In genomic region chr1:246269466-246269865, GRCh38 we compare ENCODE assay signal across 32 cellular contexts.
"Had no signal": no experiment of that assay in that cellular context is flagged by ENCODE, and none has a peak within 500 bp of the region (broad histone marks: within the 10 kb centered on the region; RNA-seq: fewer than 3 reads in every experiment).

No MANE protein-coding gene starts in this region.

- H3K36me3 ChIP-seq: esophagus squamous epithelium, heart left ventricle had no signal

- H3K27me3 ChIP-seq: body of pancreas, esophagus squamous epithelium, heart left ventricle had no signal

- DNase-seq: activated CD4-positive, alpha-beta memory T cell treated with anti-CD3 and anti-CD28 coated beads, Interleukin-2, amount 10 ng/mL, durations not matched to agents 7 days and 5 days; activated CD4-positive, alpha-beta T cell treated with anti-CD3 and anti-CD28 coated beads for 1 hour; activated CD4-positive, alpha-beta T cell treated with anti-CD3 and anti-CD28 coated beads for 4 hours; activated CD4-positive, alpha-beta T cell treated with anti-CD3 and anti-CD28 coated beads, Interleukin-2, amount 10 ng/mL, durations not matched to agents 7 days and 5 days; activated CD4-positive, alpha-beta T cell treated with anti-CD3 and anti-CD28 coated beads, Interleukin-2, amount 50 U/mL, for 4 hours; activated CD8-positive, alpha-beta memory T cell treated with anti-CD3 and anti-CD28 coated beads, Interleukin-2, amount 50 U/mL, for 48 hours; activated effector memory CD4-positive, alpha-beta T cell treated with Interleukin-2 at 50 U/mL for 16 hours; activated gamma-delta T cell treated with Interleukin-2 at 50 U/mL for 16 hours; activated naive CD4-positive, alpha-beta T cell treated with anti-CD3 and anti-CD28 coated beads, Interleukin-2, amount 50 U/mL, for 16 hours; activated naive CD4-positive, alpha-beta T cell treated with Interleukin-2 at 50 U/mL for 16 hours; activated T-cell treated with anti-CD3 and anti-CD28 coated beads for 4 hours; activated T-cell treated with anti-CD3 and anti-CD28 coated beads, Interleukin-2, amount 50 U/mL, for 24 hours; activated T-cell treated with anti-CD3 and anti-CD28 coated beads, Interleukin-2, amount 50 U/mL, for 72 hours; amygdala; aorta; body of pancreas; caudate nucleus; cortex of kidney; dermis blood vessel endothelial cell; effector CD4-positive, alpha-beta T cell; effector memory CD8-positive, alpha-beta T cell; esophagus squamous epithelium; foreskin melanocyte; glutamatergic neuron; heart left ventricle; T-helper 2 cell had no signal

- H3K27ac ChIP-seq: body of pancreas, epithelial cell of prostate, esophagus squamous epithelium, heart left ventricle, VCaP had no signal

- H3K4me1 Mint-ChIP-seq: activated CD4-positive, alpha-beta memory T cell treated with anti-CD3 and anti-CD28 coated beads, Interleukin-2, amount 10 ng/mL, durations not matched to agents 7 days and 5 days; activated CD4-positive, alpha-beta T cell treated with anti-CD3 and anti-CD28 coated beads, Interleukin-2, amount 10 ng/mL, durations not matched to agents 7 days and 5 days had no signal

- FAIRE-seq: colon, endothelial cell of umbilical vein had no signal

- H3K9me3 ChIP-seq: body of pancreas, esophagus squamous epithelium, heart left ventricle had no signal

- H3K4me3 Mint-ChIP-seq: activated CD4-positive, alpha-beta memory T cell treated with anti-CD3 and anti-CD28 coated beads, Interleukin-2, amount 10 ng/mL, durations not matched to agents 7 days and 5 days; activated CD4-positive, alpha-beta T cell treated with anti-CD3 and anti-CD28 coated beads, Interleukin-2, amount 10 ng/mL, durations not matched to agents 7 days and 5 days; activated naive CD8-positive, alpha-beta T cell; activated T-cell treated with anti-CD3 and anti-CD28 coated beads, Interleukin-2, amount 50 U/mL, for 24 hours; activated T-cell treated with anti-CD3 and anti-CD28 coated beads, Interleukin-2, amount 50 U/mL, for 72 hours; effector memory CD8-positive, alpha-beta T cell; WTC11 had no signal

- H3K27ac Mint-ChIP-seq: activated CD4-positive, alpha-beta memory T cell treated with anti-CD3 and anti-CD28 coated beads, Interleukin-2, amount 10 ng/mL, durations not matched to agents 7 days and 5 days; activated CD4-positive, alpha-beta T cell treated with anti-CD3 and anti-CD28 coated beads, Interleukin-2, amount 10 ng/mL, durations not matched to agents 7 days and 5 days; activated naive CD8-positive, alpha-beta T cell; activated T-cell treated with anti-CD3 and anti-CD28 coated beads, Interleukin-2, amount 50 U/mL, for 24 hours; activated T-cell treated with anti-CD3 and anti-CD28 coated beads, Interleukin-2, amount 50 U/mL, for 72 hours; effector memory CD8-positive, alpha-beta T cell; WTC11 had no signal

- H3K4me3 ChIP-seq: body of pancreas, esophagus squamous epithelium, heart left ventricle had no signal

- H3K36me3 Mint-ChIP-seq: WTC11 had no signal

- H3K27me3 Mint-ChIP-seq: activated CD4-positive, alpha-beta memory T cell treated with anti-CD3 and anti-CD28 coated beads, Interleukin-2, amount 10 ng/mL, durations not matched to agents 7 days and 5 days; activated CD4-positive, alpha-beta T cell treated with anti-CD3 and anti-CD28 coated beads, Interleukin-2, amount 10 ng/mL, durations not matched to agents 7 days and 5 days; activated naive CD8-positive, alpha-beta T cell; activated T-cell treated with anti-CD3 and anti-CD28 coated beads, Interleukin-2, amount 50 U/mL, for 24 hours; effector memory CD8-positive, alpha-beta T cell had no signal

- H3K4me1 ChIP-seq: body of pancreas, esophagus squamous epithelium, heart left ventricle had no signal

- H3K9me3 Mint-ChIP-seq: activated CD4-positive, alpha-beta memory T cell treated with anti-CD3 and anti-CD28 coated beads, Interleukin-2, amount 10 ng/mL, durations not matched to agents 7 days and 5 days; effector memory CD8-positive, alpha-beta T cell; WTC11 had no signal

- ATAC-seq: activated T-cell treated with anti-CD3 and anti-CD28 coated beads, Interleukin-2, amount 50 U/mL, for 72 hours; body of pancreas; effector memory CD8-positive, alpha-beta T cell; heart left ventricle; WTC11 had no signal
